In genomic region chr3:160694345-160694744, GRCh38 we compare ENCODE assay signal across 27 cellular contexts. TPM values are rescaled to one million over a fixed set of nuclear protein-coding genes. Genes with fewer than 3 reads are reported as not detected.
DNase-seq lines count a peak whose midpoint lies in the region; ATAC-seq and TF ChIP-seq lines count a peak whose summit lies in the region.
"Had no signal": no experiment of that assay in that cellular context is flagged by ENCODE, and none has a peak within 500 bp of the region (broad histone marks: within the 10 kb centered on the region; RNA-seq: fewer than 3 reads in every experiment).

No MANE protein-coding gene starts in this region.

- TF ChIP-seq CTCF in Panc1 (IDR thresholded peaks at IDR 0.05) (no peak), mucosa of descending colon (IDR thresholded peaks at IDR 0.05) (no peak), suprapubic skin (IDR thresholded peaks at IDR 0.05) (no peak)

- POLR2A ChIA-PET in Panc1 (lab: Charles Lee) = no interaction called here

- H3K27me3 ChIP-seq in Panc1 (ENCODE audit: control insufficient read depth, insufficient read depth, low read length) (no peaks in the 10 kb centered on the region), suprapubic skin (no peaks in the 10 kb centered on the region)
- H3K27me3 ChIP-seq: BE2C, BLaER1 had no signal

- intact Hi-C loops in Panc1 (cut with micrococcal nuclease; ENCODE audit: unreplicated experiment) = no loop called here
- intact Hi-C loops in left colon (cut with DNase I, micrococcal nuclease) = no loop called here
- intact Hi-C loops in mucosa of descending colon (cut with DNase I, micrococcal nuclease) = no loop called here

- WGBS in suprapubic skin = 64% methylated on average over 3 of the region's 3 CpGs

- TF ChIP-seq POLR2A in suprapubic skin (IDR thresholded peaks at IDR 0.05) = no peak

- in situ Hi-C loops in Panc1 (cut with HindIII; ENCODE audit: low pct_unique_long_range_greater_than_20kb, low sequenced_read_pairs) = no loop called here

- H3K9me3 ChIP-seq in Panc1 (ENCODE audit: control insufficient read depth, insufficient read depth, low read depth, low read length) = no peaks in the 10 kb centered on the region
- H3K9me3 ChIP-seq in mucosa of descending colon = no peaks in the 10 kb centered on the region
- no peaks in the 10 kb centered on the region for H3K9me3 ChIP-seq in suprapubic skin
- H3K9me3 ChIP-seq: BE2C, BLaER1 had no signal

- H3K4me3 ChIP-seq in Panc1 (ENCODE audit: low read depth in 2 of 2, low read length in 2 of 2) = no peak overlapping the region
- H3K4me3 ChIP-seq in mucosa of descending colon = no peak overlapping the region
- no peak overlapping the region for H3K4me3 ChIP-seq in suprapubic skin
- H3K4me3 ChIP-seq: BLaER1, GM12878 had no signal

- DNase-seq in Panc1 (ENCODE audit: low read depth, low spot score) (no peak), left colon (no peak), mucosa of descending colon (no peak), suprapubic skin (ENCODE audit: low spot score in 2 of 2) (no peak)
- DNase-seq: 8988T; ACHN; C1 segment of cervical spinal cord; CD4-positive, alpha-beta memory T cell; CD4-positive, CD25-positive, alpha-beta regulatory T cell; CD8-positive, alpha-beta memory T cell; COR-L47; DMS 273 treated with DMSO at 0.1 percent for 48 hours; DMS153; DMS53; DMS79; DND-41; EL; GDM1 had no signal

- peak overlapping the region; percentile 41; the same call in 1 of the 2 replicates for H3K27ac ChIP-seq in Panc1 (ENCODE audit: low read length)
- no peak overlapping the region for H3K27ac ChIP-seq in suprapubic skin
- H3K27ac ChIP-seq: BLaER1 had no signal

- ATAC-seq in Panc1 (no peak), left colon (peak; percentile 83), mucosa of descending colon (peak; percentile 60), GM18867 (IDR thresholded peaks at IDR 0.05; ENCODE audit: unreplicated experiment) (no peak), HG03520 (IDR thresholded peaks at IDR 0.05; ENCODE audit: unreplicated experiment) (no peak)

- H3K36me3 ChIP-seq in Panc1 (ENCODE audit: control insufficient read depth, insufficient read depth, low read length) (no peaks in the 10 kb centered on the region), mucosa of descending colon (ENCODE audit: low read depth) (no peaks in the 10 kb centered on the region), suprapubic skin (no peaks in the 10 kb centered on the region)
- H3K36me3 ChIP-seq: BE2C, BLaER1 had no signal

- no TSS peak for BruUV-seq in Panc1 (replicated peaks; lab: Mats Ljungman, UMichigan)

- TF ChIP-seq EP300 in suprapubic skin (IDR thresholded peaks at IDR 0.05) = no peak

- H3K4me1 ChIP-seq in Panc1 (ENCODE audit: control insufficient read depth, insufficient read depth, low read length) (peaks cover 21% of the 10 kb centered on the region), mucosa of descending colon (ENCODE audit: low read depth) (no peaks in the 10 kb centered on the region), suprapubic skin (no peaks in the 10 kb centered on the region)
- H3K4me1 ChIP-seq: BE2C, BLaER1 had no signal

- CTCF ChIA-PET in Panc1 (lab: Charles Lee) = no interaction called here

RNA-seq across cellular contexts. Expression of gene ARL14, which starts 17.4 kb away (rescaled TPM):
- total RNA-seq in Panc1 (2021; ENCODE audit: unreplicated experiment) = 2.5 TPM
- 1.2 TPM for polyA plus RNA-seq in Panc1 (2012; ENCODE audit: insufficient read length)
- total RNA-seq in left colon = 10 to 100 TPM; 14.9 to 51.8 TPM
- 10 to 100 TPM; 11.6 to 40.4 (median 22.2) TPM for total RNA-seq in mucosa of descending colon
- total RNA-seq in suprapubic skin = not detected
- total RNA-seq: A673; CD4-positive, alpha-beta memory T cell; CD4-positive, CD25-positive, alpha-beta regulatory T cell; CD8-positive, alpha-beta memory T cell; G401; GM12878 had no signal
- polyA plus RNA-seq: AG04450; CD14-positive monocyte; CD4-positive, alpha-beta memory T cell; CD4-positive, CD25-positive, alpha-beta regulatory T cell; CD8-positive, alpha-beta memory T cell had no signal

Comparison
In these comparisons a context has a peak if more than half of its experiments do, and no peak if none do; other contexts are left out.
1. ATAC-seq: peak in left colon (single experiment) and mucosa of descending colon (single experiment); none in Panc1 (single experiment), GM18867 (single experiment) and HG03520 (single experiment).